Comparison of ENCODE assay signal across 8 cellular contexts in the genomic region with DNA sequence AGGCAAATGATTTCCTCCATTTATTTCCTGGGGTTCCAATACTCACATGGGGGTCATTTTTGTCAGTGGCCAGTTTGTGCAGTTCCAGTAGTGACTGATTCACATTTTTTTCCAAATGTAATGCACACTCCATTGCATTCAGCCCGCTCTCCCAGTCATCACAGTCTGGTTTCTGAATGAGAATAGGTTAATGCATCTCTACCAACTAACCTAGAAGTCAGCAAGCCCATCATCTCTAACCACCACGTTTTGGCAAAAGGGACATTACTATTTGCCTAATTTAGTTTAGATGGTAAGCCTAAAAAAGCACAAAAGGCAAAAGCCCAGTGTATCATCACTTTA. TPM values are rescaled to one million over a fixed set of nuclear protein-coding genes. Genes with fewer than 3 reads are reported as not detected.
DNase-seq lines count a peak whose midpoint lies in the region; ATAC-seq, FAIRE-seq and TF ChIP-seq lines count a peak whose summit lies in the region.

No MANE protein-coding gene starts in this region.

- H3K23ac ChIP-seq in H1 (ENCODE audit: insufficient read length): no peak overlapping the region

- CTCF ChIA-PET in BJ (lab: Yijun Ruan, JAX) (interaction anchor here (0.6 to 1.9 kb wide), 3 partner anchors 11 to 168 kb away, joined by 3 to 5 read pairs (median 3); no protein-coding TSS in a partner anchor), H1 (lab: Charles Lee; ENCODE audit: partially characterized antibody) (interaction anchor here (0.6 to 5.8 kb wide), 6 partner anchors 8 to 116 kb away, joined by 3 to 36 read pairs (median 4); no protein-coding TSS in a partner anchor)

- no peak overlapping the region for H3K4ac ChIP-seq in H1 (replicated peaks; ENCODE audit: insufficient read length, low read depth, low read length)

- H3K4me2 ChIP-seq in OCI-LY3 (ENCODE audit: low read length) (peak overlapping the region; percentile 91), H1 (ENCODE audit: insufficient read depth in 1 of 2, low read depth in 2 of 2, low read length in 2 of 2) (peak overlapping the region; percentile 27 to 90; a peak in 2 of 4 replicates)

- no peak for TF ChIP-seq EP300 in H1 (IDR thresholded peaks at IDR 0.05; ENCODE audit: borderline replicate concordance in 1 of 2, low read depth in 2 of 2, low read length in 2 of 2)

- TF ChIP-seq RAD21 in H1 (IDR thresholded peaks at IDR 0.05 in 1 of 2, conservative IDR thresholded peaks at IDR 0.05 in 1 of 2; ENCODE audit: low read depth in 2 of 2, low read length in 2 of 2): no peak

- no peak overlapping the region for H4K8ac ChIP-seq in H1 (ENCODE audit: extremely low read depth, insufficient read depth, low read length)

- no peak overlapping the region for H2BK120ac ChIP-seq in H1 (replicated peaks; ENCODE audit: low read depth, low read length)

- H2BK20ac ChIP-seq in H1 (ENCODE audit: low read length): no peak overlapping the region

- H2BK5ac ChIP-seq in H1 (ENCODE audit: low read depth, low read length): no peak overlapping the region

- no peak overlapping the region for H3K18ac ChIP-seq in H1 (ENCODE audit: extremely low read depth, low read length)

- peaks cover 2% of the 10 kb centered on the region for H3K79me1 ChIP-seq in H1 (ENCODE audit: low read depth, low read length)

- peaks cover 15% of the 10 kb centered on the region for H3K36me3 ChIP-seq in BJ (ENCODE audit: control insufficient read depth, insufficient read depth, low read length)
- peaks cover 35% of the 10 kb centered on the region for H3K36me3 ChIP-seq in OCI-LY3 (replicated peaks; ENCODE audit: low read depth, low read length)
- H3K36me3 ChIP-seq in H1 (ENCODE audit: control insufficient read depth in 2 of 4, insufficient read depth in 4 of 4, low read length in 3 of 4): peaks cover 14 to 29% (median 28%) of the 10 kb centered on the region in 4 experiments; a peak in 7 of 8 replicates
- peaks cover 69% of the 10 kb centered on the region for H3K36me3 ChIP-seq in neutrophil

- no peak overlapping the region for H3K9ac ChIP-seq in OCI-LY3 (ENCODE audit: low read length)
- no peak overlapping the region for H3K9ac ChIP-seq in H1 (replicated peaks in 1 of 4; ENCODE audit: extremely low read depth in 1 of 4, low read depth in 3 of 4, low read length in 3 of 4)

- H2AFZ ChIP-seq in OCI-LY3 (ENCODE audit: low read depth, low read length): no peak overlapping the region
- H2AFZ ChIP-seq in H1 (ENCODE audit: low read length): no peak overlapping the region

- no peaks in the 10 kb centered on the region for H3K27me3 ChIP-seq in BJ (ENCODE audit: control insufficient read depth, insufficient read depth, low read length)
- H3K27me3 ChIP-seq in OCI-LY3 (ENCODE audit: low read depth, low read length): no peaks in the 10 kb centered on the region
- no peaks in the 10 kb centered on the region for H3K27me3 ChIP-seq in H1 (replicated peaks in 1 of 4; ENCODE audit: control insufficient read depth in 3 of 4, extremely low read depth in 1 of 4, insufficient read depth in 3 of 4, low read length in 3 of 4)
- peaks cover 6% of the 10 kb centered on the region for H3K27me3 ChIP-seq in neutrophil

- no peak overlapping the region for H3K56ac ChIP-seq in H1 (replicated peaks; ENCODE audit: insufficient read length, low read depth, low read length)

- no peak for TF ChIP-seq POLR2A in H1 (IDR thresholded peaks at IDR 0.05; ENCODE audit: control extremely low read depth in 1 of 2, low read depth in 2 of 2, low read length in 2 of 2)

- peaks cover 12% of the 10 kb centered on the region; the same call in 1 of the 2 replicates for H3K23me2 ChIP-seq in H1 (ENCODE audit: low read depth, low read length)

- TF ChIP-seq CTCF in BJ (IDR thresholded peaks at IDR 0.05; ENCODE audit: insufficient read depth, low read depth, low read length) (no peak), OCI-LY3 (IDR thresholded peaks at IDR 0.05; ENCODE audit: low read depth, low read length) (no peak), H1 (IDR thresholded peaks at IDR 0.05; ENCODE audit: control extremely low read depth in 1 of 3, insufficient read depth in 1 of 3, low read depth in 1 of 3, low read length in 3 of 3) (no peak), neutrophil (IDR thresholded peaks at IDR 0.05) (no peak)

- H4K91ac ChIP-seq in H1 (replicated peaks; ENCODE audit: insufficient read length, low read length): no peak overlapping the region

- H2AK5ac ChIP-seq in H1 (ENCODE audit: low read depth, low read length): no peak overlapping the region

- H3K14ac ChIP-seq in H1 (ENCODE audit: insufficient read length): no peak overlapping the region

- ATAC-seq in GM18517 (IDR thresholded peaks at IDR 0.05; ENCODE audit: unreplicated experiment) (no peak), HG03139 (IDR thresholded peaks at IDR 0.05; ENCODE audit: unreplicated experiment) (no peak), HG02970 (IDR thresholded peaks at IDR 0.05; ENCODE audit: low FRiP score, unreplicated experiment) (no peak)

- H3K79me2 ChIP-seq in OCI-LY3 (ENCODE audit: low read length) (peaks cover 27% of the 10 kb centered on the region), H1 (ENCODE audit: control insufficient read depth in 1 of 2, insufficient read depth in 2 of 2, low read length in 2 of 2) (peaks cover 14 to 35% of the 10 kb centered on the region in 2 experiments)

- peak overlapping the region; percentile 57; the same call in 1 of the 2 replicates for H3K27ac ChIP-seq in OCI-LY3 (ENCODE audit: low read length)
- no peak overlapping the region for H3K27ac ChIP-seq in H1 (ENCODE audit: low read depth, low read length)
- peak overlapping the region; percentile 95 for H3K27ac ChIP-seq in neutrophil

- no peak overlapping the region for H4K5ac ChIP-seq in H1 (ENCODE audit: insufficient read length, low read depth, low read length)

- H2BK15ac ChIP-seq in H1 (ENCODE audit: low read length): no peak overlapping the region

- POLR2A ChIA-PET in BJ (lab: Charles Lee): interaction anchor here (1.3 kb wide), 1 partner anchor 16 kb away, joined by 3 read pairs; no protein-coding TSS in a partner anchor
- POLR2A ChIA-PET in H1 (lab: Charles Lee; ENCODE audit: partially characterized antibody): interaction anchor here (0.9 to 25.7 kb wide), 13 partner anchors 5 to 144 kb away, joined by 3 to 458 read pairs (median 5); partner anchors contain the start of genes BEST1 and FTH1

- H2BK12ac ChIP-seq in H1 (ENCODE audit: low read depth, low read length): no peak overlapping the region

- H4K20me1 ChIP-seq in OCI-LY3 (ENCODE audit: insufficient read depth, low read length) (peaks cover 33% of the 10 kb centered on the region), H1 (replicated peaks in 1 of 2; ENCODE audit: control insufficient read depth in 1 of 2, insufficient read depth in 2 of 2, low read length in 2 of 2) (peaks cover 10 to 21% of the 10 kb centered on the region in 2 experiments)

- no peak for FAIRE-seq in H1 (lab: Jason Lieb, UNC)

- H3K4me1 ChIP-seq in OCI-LY3 (ENCODE audit: low read length) (peaks cover 45% of the 10 kb centered on the region), H1 (replicated peaks in 1 of 4; ENCODE audit: control insufficient read depth in 3 of 4, insufficient read depth in 4 of 4, low read length in 3 of 4) (peaks cover 0 to 10% (median 5%) of the 10 kb centered on the region in 4 experiments; a peak in 4 of 7 replicates), neutrophil (ENCODE audit: control insufficient read depth in 1 of 2, insufficient read depth in 1 of 2, low read depth in 1 of 2, low read length in 1 of 2) (peaks cover 74 to 78% of the 10 kb centered on the region in 2 experiments)

- no peaks in the 10 kb centered on the region for H3K9me3 ChIP-seq in OCI-LY3 (ENCODE audit: insufficient read depth, low read length)
- H3K9me3 ChIP-seq in H1 (ENCODE audit: insufficient read depth in 2 of 2, low read depth in 1 of 2, low read length in 1 of 2): no peaks in the 10 kb centered on the region
- H3K9me3 ChIP-seq in neutrophil: peaks cover 6% of the 10 kb centered on the region

- DNase-seq in BJ (ENCODE audit: low read depth) (no peak), H1 (ENCODE audit: low read depth in 1 of 2, low spot score in 2 of 2) (no peak)
- DNase-seq in activated CD4-positive, CD25-positive, alpha-beta regulatory T cell treated with anti-CD3 and anti-CD28 coated beads, Interleukin-2, amount 50 U/mL, for 72 hours: no peak

- peak overlapping the region; percentile 83 for H3K4me3 ChIP-seq in BJ (ENCODE audit: low read depth, low read length)
- H3K4me3 ChIP-seq in OCI-LY3 (ENCODE audit: low read length): peak overlapping the region; percentile 87
- peak overlapping the region in 1 of 4 experiments; percentile 94; a peak in 3 of 8 replicates for H3K4me3 ChIP-seq in H1 (ENCODE audit: extremely low read depth in 1 of 4, insufficient read depth in 2 of 4, low read depth in 3 of 4, low read length in 4 of 4)
- H3K4me3 ChIP-seq in neutrophil (ENCODE audit: low read depth in 1 of 2, low read length in 1 of 2): peak overlapping the region; percentile 90 to 99

- WGBS in H1 (ENCODE audit: extremely low coverage in 1 of 2, insufficient coverage in 1 of 2, insufficient read length in 1 of 2, insufficient replicate concordance in 2 of 2, low coverage in 1 of 2, low lambda C conversion rate in 2 of 2, missing lambda C conversion rate in 1 of 2), 2 experiments: 79% methylated on average over 2 of the region's 2 CpGs; no CpG with 5 or more reads in 1 of the 2 experiments

RNA-seq across cellular contexts. Expression of gene FTH1, which starts 2.5 kb away (rescaled TPM):
- polyA plus RNA-seq in BJ (2011; rRNA removed) (1,472 and 1,806 TPM in 2 replicates), H1 (2011; rRNA removed) (895 and 1,153 TPM in 2 replicates)
- polyA minus RNA-seq in BJ (2011; rRNA and poly(A)+ RNA removed): 725 and 1,367 TPM in 2 replicates
- total RNA-seq in H1 (2021; fragmentation: NEBNext Ultra II Directional; extraction: Animal tissue kit (Norgen Biotek cat#: 25700)): 1,461 and 1,535 TPM in 2 replicates
- polyA plus RNA-seq in H1 (2011; cell fraction: cytosol; rRNA removed): 859 TPM
- polyA plus RNA-seq in H1 (2011; cell fraction: nucleus; rRNA removed): 858 TPM
- 2,371 to 2,868 TPM (median 2,459 TPM) in 4 replicates for polyA plus RNA-seq in H1 (2012, experiment 1 of 2)
- polyA plus RNA-seq in H1 (2012, experiment 2 of 2): 3,437 TPM
- 1,345 TPM for polyA plus RNA-seq in H1 (2013, experiment 1 of 2)
- 1,427 TPM for polyA plus RNA-seq in H1 (2013, experiment 2 of 2)
- 388 and 391 TPM in 2 replicates for polyA minus RNA-seq in H1 (2011; rRNA and poly(A)+ RNA removed)
- 705 TPM for polyA minus RNA-seq in H1 (2011; cell fraction: cytosol; rRNA and poly(A)+ RNA removed)
- polyA minus RNA-seq in H1 (2011; cell fraction: nucleus; rRNA and poly(A)+ RNA removed): 403 TPM

RNA-seq across cellular contexts. Expression of gene BEST1, which starts 14.8 kb away (rescaled TPM):
- 5.1 and 6.4 TPM in 2 replicates for polyA plus RNA-seq in BJ (2011; rRNA removed)
- 2.9 and 4.6 TPM in 2 replicates for polyA minus RNA-seq in BJ (2011; rRNA and poly(A)+ RNA removed)
- 0.22 and 0.23 TPM in 2 replicates for total RNA-seq in H1 (2021; fragmentation: NEBNext Ultra II Directional; extraction: Animal tissue kit (Norgen Biotek cat#: 25700))
- 0.62 and 1.4 TPM in 2 replicates for polyA plus RNA-seq in H1 (2011; rRNA removed)
- polyA plus RNA-seq in H1 (2011; cell fraction: cytosol; rRNA removed): 1.7 TPM
- polyA plus RNA-seq in H1 (2011; cell fraction: nucleus; rRNA removed): 3.9 TPM
- 0.43 to 0.91 TPM (median 0.72 TPM) in 4 replicates for polyA plus RNA-seq in H1 (2012, experiment 1 of 2)
- polyA plus RNA-seq in H1 (2012, experiment 2 of 2): 1.0 TPM
- polyA plus RNA-seq in H1 (2013, experiment 1 of 2): 0.08 TPM
- 0.09 TPM for polyA plus RNA-seq in H1 (2013, experiment 2 of 2)
- polyA minus RNA-seq in H1 (2011; rRNA and poly(A)+ RNA removed): 0.95 and 1.1 TPM in 2 replicates
- 0.81 TPM for polyA minus RNA-seq in H1 (2011; cell fraction: cytosol; rRNA and poly(A)+ RNA removed)
- 2.9 TPM for polyA minus RNA-seq in H1 (2011; cell fraction: nucleus; rRNA and poly(A)+ RNA removed)

RNA-seq across cellular contexts. Expression of gene RAB3IL1, which starts 47.5 kb away (rescaled TPM):
- 9.4 and 15.1 TPM in 2 replicates for polyA plus RNA-seq in BJ (2011; rRNA removed)
- 7.3 and 9.6 TPM in 2 replicates for polyA minus RNA-seq in BJ (2011; rRNA and poly(A)+ RNA removed)
- 5.7 and 6.8 TPM in 2 replicates for total RNA-seq in H1 (2021; fragmentation: NEBNext Ultra II Directional; extraction: Animal tissue kit (Norgen Biotek cat#: 25700))
- 7.9 and 10.8 TPM in 2 replicates for polyA plus RNA-seq in H1 (2011; rRNA removed)
- 7.0 TPM for polyA plus RNA-seq in H1 (2011; cell fraction: cytosol; rRNA removed)
- 9.4 TPM for polyA plus RNA-seq in H1 (2011; cell fraction: nucleus; rRNA removed)
- polyA plus RNA-seq in H1 (2012, experiment 1 of 2): 5.8 to 13.8 TPM (median 7.0 TPM) in 4 replicates
- polyA plus RNA-seq in H1 (2012, experiment 2 of 2): 62.0 TPM
- polyA plus RNA-seq in H1 (2013, experiment 1 of 2): 4.5 TPM
- 6.3 TPM for polyA plus RNA-seq in H1 (2013, experiment 2 of 2)
- 3.0 and 3.2 TPM in 2 replicates for polyA minus RNA-seq in H1 (2011; rRNA and poly(A)+ RNA removed)
- 6.1 TPM for polyA minus RNA-seq in H1 (2011; cell fraction: cytosol; rRNA and poly(A)+ RNA removed)
- polyA minus RNA-seq in H1 (2011; cell fraction: nucleus; rRNA and poly(A)+ RNA removed): 4.5 TPM
